Comparison of ENCODE assay signal across 8 cellular contexts in genomic region chr1:169367686-169368405, GRCh38. TPM values are rescaled to one million over a fixed set of nuclear protein-coding genes. Genes with fewer than 3 reads are reported as not detected.
A peak's percentile ranks its signal among the peaks of the same experiment; 100 is the strongest.
DNase-seq lines count a peak whose midpoint lies in the region; ATAC-seq, FAIRE-seq and TF ChIP-seq lines count a peak whose summit lies in the region.

BLZF1 (plus strand) TSS chr1:169368195; CDS start chr1:169369523, 1,328 bp downstream.
NME7 (minus strand) TSS chr1:169367797; CDS start chr1:169367710, 87 bp downstream.

- intact Hi-C loops in activated T-helper 2 cell treated with anti-CD3 and anti-CD28 coated beads, Interferon-gamma antibody, Interleukin-2, Interleukin-4, amounts not matched to agents 10 μg/mL and 5 μg/mL and 100 μg/mL, durations not matched to agents 14 hours and 24 hours and 36 hours (cut with micrococcal nuclease): loop anchor here (1.0 to 5.0 kb wide), 15 partner anchors 22 to 1131 kb away; partner anchors contain the start of genes ATP1B1, F5, KIFAP3 and SCYL3

- peak within 1 kb of the TSS; percentile 86 for H3K4me3 ChIP-seq in Loucy (ENCODE audit: low read length, poor library complexity, severe bottlenecking)
- H3K4me3 ChIP-seq in RWPE2 (ENCODE audit: severe bottlenecking): peak within 1 kb of the TSS; percentile 56

- H3K9me2 ChIP-seq in Loucy (replicated peaks; ENCODE audit: low read depth, low read length): no peaks in the 10 kb centered on the region

- no peaks in the 10 kb centered on the region for H3F3A ChIP-seq in Loucy (ENCODE audit: low read depth)

- DNase-seq in EH (ENCODE audit: low read depth): peak; percentile 98
- DNase-seq in H54 (ENCODE audit: insufficient read length, low spot score): peak; percentile 35
- peak; percentile 94 for DNase-seq in RWPE2 (ENCODE audit: low spot score)
- DNase-seq in activated T-helper 2 cell treated with anti-CD3 and anti-CD28 coated beads, Interferon-gamma antibody, Interleukin-2, Interleukin-4, amounts not matched to agents 10 μg/mL and 5 μg/mL and 100 μg/mL, durations not matched to agents 14 hours and 24 hours and 36 hours (ENCODE audit: low spot score): peak; percentile 98
- DNase-seq in fibroblast of the conjunctiva (ENCODE audit: low read depth): peak; percentile 93
- DNase-seq in nephron progenitor cell: peak; percentile 95
- peak; percentile 96 to 98 for DNase-seq in stimulated activated naive CD8-positive, alpha-beta T cell treated with anti-CD3 and anti-CD28 coated beads, Interleukin-15, amount 100 ng/mL, for 72 hours

- H3K9ac ChIP-seq in Loucy (ENCODE audit: low read depth, low read length, poor library complexity, severe bottlenecking): peak within 1 kb of the TSS; percentile 84

- peak; percentile 63 for TF ChIP-seq POLR2A in H54 (IDR thresholded peaks at IDR 0.05; ENCODE audit: low read depth, low read length)

- H3K9me3 Mint-ChIP-seq in activated T-helper 2 cell treated with anti-CD3 and anti-CD28 coated beads, Interferon-gamma antibody, Interleukin-2, Interleukin-4, amounts not matched to agents 10 μg/mL and 5 μg/mL and 100 μg/mL, durations not matched to agents 14 hours and 24 hours and 36 hours: no peaks in the 10 kb centered on the region
- H3K9me3 Mint-ChIP-seq in nephron progenitor cell: no peaks in the 10 kb centered on the region
- H3K9me3 Mint-ChIP-seq in stimulated activated naive CD8-positive, alpha-beta T cell treated with anti-CD3 and anti-CD28 coated beads, Interleukin-15, amount 100 ng/mL, for 72 hours: no peaks in the 10 kb centered on the region

- H3K27me3 ChIP-seq in Loucy (ENCODE audit: insufficient read depth, low read length, poor library complexity, severe bottlenecking) (no peaks in the 10 kb centered on the region), RWPE2 (ENCODE audit: insufficient read depth, poor library complexity, severe bottlenecking) (no peaks in the 10 kb centered on the region)

- H2AFZ ChIP-seq in Loucy (ENCODE audit: low read length): peak within 1 kb of the TSS; percentile 92

- H3K27ac Mint-ChIP-seq in activated T-helper 2 cell treated with anti-CD3 and anti-CD28 coated beads, Interferon-gamma antibody, Interleukin-2, Interleukin-4, amounts not matched to agents 10 μg/mL and 5 μg/mL and 100 μg/mL, durations not matched to agents 14 hours and 24 hours and 36 hours: peak within 1 kb of the TSS; percentile 21
- no peak within 1 kb of the TSS for H3K27ac Mint-ChIP-seq in nephron progenitor cell
- no peak within 1 kb of the TSS for H3K27ac Mint-ChIP-seq in stimulated activated naive CD8-positive, alpha-beta T cell treated with anti-CD3 and anti-CD28 coated beads, Interleukin-15, amount 100 ng/mL, for 72 hours

- peak within 1 kb of the TSS; percentile 67 for H3K4me3 Mint-ChIP-seq in activated T-helper 2 cell treated with anti-CD3 and anti-CD28 coated beads, Interferon-gamma antibody, Interleukin-2, Interleukin-4, amounts not matched to agents 10 μg/mL and 5 μg/mL and 100 μg/mL, durations not matched to agents 14 hours and 24 hours and 36 hours (ENCODE audit: low read depth)
- H3K4me3 Mint-ChIP-seq in nephron progenitor cell: no peak within 1 kb of the TSS
- H3K4me3 Mint-ChIP-seq in stimulated activated naive CD8-positive, alpha-beta T cell treated with anti-CD3 and anti-CD28 coated beads, Interleukin-15, amount 100 ng/mL, for 72 hours: peak within 1 kb of the TSS; percentile 49 to 63

- peak; percentile 83 for ATAC-seq in RWPE2 (ENCODE audit: low read depth)
- ATAC-seq in stimulated activated naive CD8-positive, alpha-beta T cell treated with anti-CD3 and anti-CD28 coated beads, Interleukin-15, amount 100 ng/mL, for 72 hours: peak; percentile 95

- peaks cover 8% of the 10 kb centered on the region for H4K20me1 ChIP-seq in Loucy (ENCODE audit: insufficient read depth, low read length, poor library complexity, severe bottlenecking)

- FAIRE-seq in H54 (lab: Jason Lieb, UNC): peak; percentile 96

- peaks cover 71% of the 10 kb centered on the region for H3K4me1 ChIP-seq in Loucy (ENCODE audit: insufficient read depth, low read length, poor library complexity, severe bottlenecking)
- H3K4me1 ChIP-seq in RWPE2 (ENCODE audit: insufficient read depth, poor library complexity, severe bottlenecking): peaks cover 47% of the 10 kb centered on the region

- peaks cover 32% of the 10 kb centered on the region for H3K36me3 Mint-ChIP-seq in activated T-helper 2 cell treated with anti-CD3 and anti-CD28 coated beads, Interferon-gamma antibody, Interleukin-2, Interleukin-4, amounts not matched to agents 10 μg/mL and 5 μg/mL and 100 μg/mL, durations not matched to agents 14 hours and 24 hours and 36 hours (ENCODE audit: low read depth)
- peaks cover 12% of the 10 kb centered on the region for H3K36me3 Mint-ChIP-seq in nephron progenitor cell (ENCODE audit: low read depth)

- peaks cover 34% of the 10 kb centered on the region for H3K4me1 Mint-ChIP-seq in activated T-helper 2 cell treated with anti-CD3 and anti-CD28 coated beads, Interferon-gamma antibody, Interleukin-2, Interleukin-4, amounts not matched to agents 10 μg/mL and 5 μg/mL and 100 μg/mL, durations not matched to agents 14 hours and 24 hours and 36 hours (ENCODE audit: low read depth)
- peaks cover 6% of the 10 kb centered on the region for H3K4me1 Mint-ChIP-seq in nephron progenitor cell
- H3K4me1 Mint-ChIP-seq in stimulated activated naive CD8-positive, alpha-beta T cell treated with anti-CD3 and anti-CD28 coated beads, Interleukin-15, amount 100 ng/mL, for 72 hours: peaks cover 14% of the 10 kb centered on the region

- peaks cover 68% of the 10 kb centered on the region for H3K79me2 ChIP-seq in Loucy (ENCODE audit: insufficient read depth, low read length)

- no peaks in the 10 kb centered on the region for H3K27me3 Mint-ChIP-seq in activated T-helper 2 cell treated with anti-CD3 and anti-CD28 coated beads, Interferon-gamma antibody, Interleukin-2, Interleukin-4, amounts not matched to agents 10 μg/mL and 5 μg/mL and 100 μg/mL, durations not matched to agents 14 hours and 24 hours and 36 hours (ENCODE audit: low read depth)
- H3K27me3 Mint-ChIP-seq in nephron progenitor cell (ENCODE audit: low read depth, poor library complexity): no peaks in the 10 kb centered on the region
- H3K27me3 Mint-ChIP-seq in stimulated activated naive CD8-positive, alpha-beta T cell treated with anti-CD3 and anti-CD28 coated beads, Interleukin-15, amount 100 ng/mL, for 72 hours: no peaks in the 10 kb centered on the region

- peak within 1 kb of the TSS; percentile 90 for H3K27ac ChIP-seq in RWPE2 (ENCODE audit: poor library complexity, severe bottlenecking)

- TF ChIP-seq CTCF in Loucy (conservative IDR thresholded peaks at IDR 0.05; ENCODE audit: low read length): no peak
- TF ChIP-seq CTCF in RWPE2 (IDR thresholded peaks at IDR 0.05; ENCODE audit: poor library complexity, severe bottlenecking): no peak
- TF ChIP-seq CTCF in nephron progenitor cell (IDR thresholded peaks at IDR 0.05): no peak

- H3K36me3 ChIP-seq in Loucy (ENCODE audit: insufficient read depth, low read length): no peaks in the 10 kb centered on the region
- peaks cover 36% of the 10 kb centered on the region for H3K36me3 ChIP-seq in RWPE2 (ENCODE audit: low read depth)

- H3K9me3 ChIP-seq in Loucy (ENCODE audit: insufficient read depth, low read depth, low read length) (no peaks in the 10 kb centered on the region; the same call in 1 of the 2 replicates), RWPE2 (ENCODE audit: severe bottlenecking) (no peaks in the 10 kb centered on the region)

- H3K4me2 ChIP-seq in Loucy (ENCODE audit: low read depth, low read length, poor library complexity, severe bottlenecking): peak within 1 kb of the TSS; percentile 96

RNA-seq across cellular contexts. Expression of gene BLZF1, which starts in this region (rescaled TPM):
- 11.8 and 11.9 TPM in 2 replicates for total RNA-seq in activated T-helper 2 cell treated with anti-CD3 and anti-CD28 coated beads, Interferon-gamma antibody, Interleukin-2, Interleukin-4, amounts not matched to agents 10 μg/mL and 5 μg/mL and 100 μg/mL, durations not matched to agents 14 hours and 24 hours and 36 hours

RNA-seq across cellular contexts. Expression of gene NME7, which starts in this region (rescaled TPM):
- total RNA-seq in activated T-helper 2 cell treated with anti-CD3 and anti-CD28 coated beads, Interferon-gamma antibody, Interleukin-2, Interleukin-4, amounts not matched to agents 10 μg/mL and 5 μg/mL and 100 μg/mL, durations not matched to agents 14 hours and 24 hours and 36 hours: 14.1 and 23.4 TPM in 2 replicates

Comparison
In these comparisons a context has a peak if more than half of its experiments do, and no peak if none do; other contexts are left out.
1. Peak in every context shown above with its lines: DNase-seq, ATAC-seq, H3K4me3 ChIP-seq and H3K27ac ChIP-seq.
2. DNase-seq: peak in every context shown above with its lines; median percentile 98 in EH; 98 in activated T-helper 2 cell treated with anti-CD3 and anti-CD28 coated beads, Interferon-gamma antibody, Interleukin-2, Interleukin-4, amounts not matched to agents 10 μg/mL and 5 μg/mL and 100 μg/mL, durations not matched to agents 14 hours and 24 hours and 36 hours; 97 in stimulated activated naive CD8-positive, alpha-beta T cell treated with anti-CD3 and anti-CD28 coated beads, Interleukin-15, amount 100 ng/mL, for 72 hours; 95 in nephron progenitor cell; 94 in RWPE2; 93 in fibroblast of the conjunctiva; 35 in H54.